4 cellular contexts compared by ENCODE assay signal in the genomic region with DNA sequence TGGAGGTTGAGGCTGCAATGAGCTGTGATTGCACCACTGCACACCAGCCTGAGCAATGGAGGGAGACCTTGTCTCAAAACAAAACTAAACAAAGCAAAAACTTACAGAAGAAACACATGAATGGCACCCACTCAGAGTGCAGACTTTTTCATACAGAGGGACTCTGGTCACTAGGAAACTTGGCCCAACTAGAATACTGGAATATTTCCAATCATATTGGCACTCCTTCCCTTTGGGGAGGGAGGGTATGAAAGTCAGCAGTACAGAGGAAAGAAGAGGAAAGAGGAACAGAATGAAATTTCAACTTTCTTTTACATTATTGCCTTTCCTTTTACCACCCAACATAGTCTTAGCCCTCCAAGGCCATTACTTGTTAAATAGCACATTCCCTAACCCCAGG.
"Had no signal": no experiment of that assay in that cellular context is flagged by ENCODE, and none has a peak within 500 bp of the region (broad histone marks: within the 10 kb centered on the region; RNA-seq: fewer than 3 reads in every experiment).

No MANE protein-coding gene starts in this region.

- H3K9me3 Mint-ChIP-seq: GM23338, H9 had no signal

- H3K4me2 ChIP-seq: GM23338 had no signal

- H2AFZ ChIP-seq: GM23338 had no signal

- DNase-seq: H9, HCEC 1CT, IMR-90 had no signal

- H3K27ac Mint-ChIP-seq: GM23338, H9 had no signal

- H3K4me3 Mint-ChIP-seq: GM23338, H9 had no signal

- ATAC-seq: GM23338 had no signal

- H3K4me3 ChIP-seq: GM23338 had no signal

- H3K4me1 Mint-ChIP-seq: H9 had no signal
